In genomic region chr20:208937-209566, GRCh38 we compare ENCODE assay signal across 2 cellular contexts.
A peak's percentile ranks its signal among the peaks of the same experiment; 100 is the strongest.
TF ChIP-seq lines count a peak whose summit lies in the region.

No MANE protein-coding gene starts in this region.

TF ChIP-seq in IMR-90, 13 proteins besides CTCF, POLR2A, EP300 and RAD21:
- peak; percentile 60 for TF ChIP-seq SMC3 (IDR thresholded peaks at IDR 0.05; ENCODE audit: low read depth, low read length)
- TF ChIP-seq FOS (IDR thresholded peaks at IDR 0.05; ENCODE audit: low read depth, low read length), result peak; percentile 33; the same call in 1 of the 2 replicates
- TF ChIP-seq BHLHE40 (IDR thresholded peaks at IDR 0.05; ENCODE audit: low read depth, low read length), result peak; percentile 79
- no peak for TF ChIP-seq RFX5 (IDR thresholded peaks at IDR 0.05; ENCODE audit: low read depth, low read length)

TF ChIP-seq in HepG2, 621 proteins besides CTCF, POLR2A, EP300 and RAD21:
- TF ChIP-seq STAG1 (CRISPR knock-in tag; IDR thresholded peaks at IDR 0.05) (peak; percentile 75), NFIC (IDR thresholded peaks at IDR 0.05; ENCODE audit: low read length) (no peak), ZNF879 (CRISPR knock-in tag; IDR thresholded peaks at IDR 0.05) (no peak), ZNF598 (CRISPR knock-in tag; IDR thresholded peaks at IDR 0.05; ENCODE audit: borderline replicate concordance) (no peak), ZNF619 (CRISPR knock-in tag; IDR thresholded peaks at IDR 0.05) (no peak), ZNF841 (CRISPR knock-in tag; IDR thresholded peaks at IDR 0.05; ENCODE audit: borderline replicate concordance) (no peak), SAP130 (CRISPR knock-in tag; IDR thresholded peaks at IDR 0.05; ENCODE audit: low read depth) (0 out of 2 replicates have a peak, but pooled peaks have one; percentile 19), SP140L (CRISPR knock-in tag; IDR thresholded peaks at IDR 0.05; ENCODE audit: borderline replicate concordance) (no peak), ZSCAN21 (CRISPR knock-in tag; IDR thresholded peaks at IDR 0.05; ENCODE audit: borderline replicate concordance) (no peak), PRPF4 (IDR thresholded peaks at IDR 0.05; ENCODE audit: low read depth, low read length, poor library complexity, severe bottlenecking) (no peak), NAIF1 (CRISPR knock-in tag; IDR thresholded peaks at IDR 0.05; ENCODE audit: borderline replicate concordance) (no peak), GRHL1 (CRISPR knock-in tag; conservative IDR thresholded peaks at IDR 0.05) (no peak), FOXA3 (CRISPR knock-in tag; IDR thresholded peaks at IDR 0.05) (peak; percentile 13; the same call in 1 of the 2 replicates), ARNT2 (CRISPR knock-in tag; IDR thresholded peaks at IDR 0.05; ENCODE audit: low read depth) (no peak), ARID3A (IDR thresholded peaks at IDR 0.05; ENCODE audit: low read depth, low read length) (peak; percentile 32; the same call in 1 of the 2 replicates), SP4 (CRISPR knock-in tag; IDR thresholded peaks at IDR 0.05) (no peak), SMC3 (IDR thresholded peaks at IDR 0.05; ENCODE audit: low read length) (peak; percentile 66; the same call in 1 of the 2 replicates), RFX5 (IDR thresholded peaks at IDR 0.05; ENCODE audit: low read depth, low read length) (no peak), NBN (conservative IDR thresholded peaks at IDR 0.05) (no peak), ZNF672 (CRISPR knock-in tag; IDR thresholded peaks at IDR 0.05) (no peak), MTA1 (CRISPR knock-in tag; IDR thresholded peaks at IDR 0.05; ENCODE audit: borderline replicate concordance) (no peak), YEATS2 (CRISPR knock-in tag; IDR thresholded peaks at IDR 0.05; ENCODE audit: borderline replicate concordance) (no peak), KLF12 (CRISPR knock-in tag; IDR thresholded peaks at IDR 0.05; ENCODE audit: borderline replicate concordance) (no peak), MAZ (IDR thresholded peaks at IDR 0.05; ENCODE audit: borderline replicate concordance, low read depth, low read length) (no peak), MAZ (CRISPR knock-in tag; IDR thresholded peaks at IDR 0.05; ENCODE audit: low read depth) (no peak), GATAD2A (CRISPR knock-in tag; IDR thresholded peaks at IDR 0.05) (0 out of 2 replicates have a peak, but pooled peaks have one; percentile 28), ZBTB38 (CRISPR knock-in tag; IDR thresholded peaks at IDR 0.05) (no peak), SOX5 (CRISPR knock-in tag; IDR thresholded peaks at IDR 0.05; ENCODE audit: borderline replicate concordance) (no peak), ZSCAN20 (CRISPR knock-in tag; IDR thresholded peaks at IDR 0.05; ENCODE audit: borderline replicate concordance) (no peak), TSC22D2 (CRISPR knock-in tag; IDR thresholded peaks at IDR 0.05; ENCODE audit: borderline replicate concordance) (no peak), ARNTL (CRISPR knock-in tag; IDR thresholded peaks at IDR 0.05) (peak; percentile 56), ZNF761 (CRISPR knock-in tag; conservative IDR thresholded peaks at IDR 0.05) (no peak), REL (CRISPR knock-in tag; conservative IDR thresholded peaks at IDR 0.05) (0 out of 2 replicates have a peak, but pooled peaks have one; percentile 24), ZC3H13 (CRISPR knock-in tag; IDR thresholded peaks at IDR 0.05) (no peak), KDM5A (IDR thresholded peaks at IDR 0.05; ENCODE audit: borderline replicate concordance, low read length) (no peak), NR2F6 (IDR thresholded peaks at IDR 0.05) (no peak), NR2F6 (CRISPR knock-in tag; IDR thresholded peaks at IDR 0.05) (no peak), ISL2 (CRISPR knock-in tag; IDR thresholded peaks at IDR 0.05) (no peak), ZNF292 (CRISPR knock-in tag; IDR thresholded peaks at IDR 0.05; ENCODE audit: borderline replicate concordance, low read depth) (no peak), KAT7 (CRISPR knock-in tag; IDR thresholded peaks at IDR 0.05; ENCODE audit: borderline replicate concordance) (no peak), ATM (IDR thresholded peaks at IDR 0.05; ENCODE audit: borderline replicate concordance) (no peak), RARG (CRISPR knock-in tag; IDR thresholded peaks at IDR 0.05; ENCODE audit: low read depth) (no peak), ZNF17 (CRISPR knock-in tag; IDR thresholded peaks at IDR 0.05) (no peak), MNT (IDR thresholded peaks at IDR 0.05) (no peak), ZNF691 (CRISPR knock-in tag; IDR thresholded peaks at IDR 0.05; ENCODE audit: borderline replicate concordance, low read depth) (no peak)
- TF ChIP-seq, protein P1, sequence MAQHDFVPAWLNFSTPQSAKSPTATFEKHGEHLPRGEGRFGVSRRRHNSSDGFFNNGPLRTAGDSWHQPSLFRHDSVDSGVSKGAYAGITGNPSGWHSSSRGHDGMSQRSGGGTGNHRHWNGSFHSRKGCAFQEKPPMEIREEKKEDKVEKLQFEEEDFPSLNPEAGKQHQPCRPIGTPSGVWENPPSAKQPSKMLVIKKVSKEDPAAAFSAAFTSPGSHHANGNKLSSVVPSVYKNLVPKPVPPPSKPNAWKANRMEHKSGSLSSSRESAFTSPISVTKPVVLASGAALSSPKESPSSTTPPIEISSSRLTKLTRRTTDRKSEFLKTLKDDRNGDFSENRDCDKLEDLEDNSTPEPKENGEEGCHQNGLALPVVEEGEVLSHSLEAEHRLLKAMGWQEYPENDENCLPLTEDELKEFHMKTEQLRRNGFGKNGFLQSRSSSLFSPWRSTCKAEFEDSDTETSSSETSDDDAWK (CRISPR knock-in tag; IDR thresholded peaks at IDR 0.05), result no peak
- TF ChIP-seq, protein P2, sequence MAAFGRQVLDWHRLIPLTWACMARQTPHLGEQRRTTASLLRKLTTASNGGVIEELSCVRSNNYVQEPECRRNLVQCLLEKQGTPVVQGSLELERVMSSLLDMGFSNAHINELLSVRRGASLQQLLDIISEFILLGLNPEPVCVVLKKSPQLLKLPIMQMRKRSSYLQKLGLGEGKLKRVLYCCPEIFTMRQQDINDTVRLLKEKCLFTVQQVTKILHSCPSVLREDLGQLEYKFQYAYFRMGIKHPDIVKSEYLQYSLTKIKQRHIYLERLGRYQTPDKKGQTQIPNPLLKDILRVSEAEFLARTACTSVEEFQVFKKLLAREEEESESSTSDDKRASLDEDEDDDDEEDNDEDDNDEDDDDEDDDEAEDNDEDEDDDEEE (CRISPR knock-in tag; IDR thresholded peaks at IDR 0.05), result no peak
- TF ChIP-seq, protein P3, sequence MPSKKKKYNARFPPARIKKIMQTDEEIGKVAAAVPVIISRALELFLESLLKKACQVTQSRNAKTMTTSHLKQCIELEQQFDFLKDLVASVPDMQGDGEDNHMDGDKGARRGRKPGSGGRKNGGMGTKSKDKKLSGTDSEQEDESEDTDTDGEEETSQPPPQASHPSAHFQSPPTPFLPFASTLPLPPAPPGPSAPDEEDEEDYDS (CRISPR knock-in tag; IDR thresholded peaks at IDR 0.05), result 0 out of 2 replicates have a peak, but pooled peaks have one; percentile 23
- TF ChIP-seq, protein P4, sequence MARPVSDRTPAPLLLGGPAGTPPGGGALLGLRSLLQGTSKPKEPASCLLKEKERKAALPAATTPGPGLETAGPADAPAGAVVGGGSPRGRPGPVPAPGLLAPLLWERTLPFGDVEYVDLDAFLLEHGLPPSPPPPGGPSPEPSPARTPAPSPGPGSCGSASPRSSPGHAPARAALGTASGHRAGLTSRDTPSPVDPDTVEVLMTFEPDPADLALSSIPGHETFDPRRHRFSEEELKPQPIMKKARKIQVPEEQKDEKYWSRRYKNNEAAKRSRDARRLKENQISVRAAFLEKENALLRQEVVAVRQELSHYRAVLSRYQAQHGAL (CRISPR knock-in tag; IDR thresholded peaks at IDR 0.05; ENCODE audit: not compliant biosample characterization), result no peak
- TF ChIP-seq, protein P5, sequence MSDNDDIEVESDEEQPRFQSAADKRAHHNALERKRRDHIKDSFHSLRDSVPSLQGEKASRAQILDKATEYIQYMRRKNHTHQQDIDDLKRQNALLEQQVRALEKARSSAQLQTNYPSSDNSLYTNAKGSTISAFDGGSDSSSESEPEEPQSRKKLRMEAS (IDR thresholded peaks at IDR 0.05), result no peak
- TF ChIP-seq, protein P6, sequence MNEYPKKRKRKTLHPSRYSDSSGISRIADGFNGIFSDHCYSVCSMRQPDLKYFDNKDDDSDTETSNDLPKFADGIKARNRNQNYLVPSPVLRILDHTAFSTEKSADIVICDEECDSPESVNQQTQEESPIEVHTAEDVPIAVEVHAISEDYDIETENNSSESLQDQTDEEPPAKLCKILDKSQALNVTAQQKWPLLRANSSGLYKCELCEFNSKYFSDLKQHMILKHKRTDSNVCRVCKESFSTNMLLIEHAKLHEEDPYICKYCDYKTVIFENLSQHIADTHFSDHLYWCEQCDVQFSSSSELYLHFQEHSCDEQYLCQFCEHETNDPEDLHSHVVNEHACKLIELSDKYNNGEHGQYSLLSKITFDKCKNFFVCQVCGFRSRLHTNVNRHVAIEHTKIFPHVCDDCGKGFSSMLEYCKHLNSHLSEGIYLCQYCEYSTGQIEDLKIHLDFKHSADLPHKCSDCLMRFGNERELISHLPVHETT (CRISPR knock-in tag; conservative IDR thresholded peaks at IDR 0.05), result no peak
